In the genomic region with DNA sequence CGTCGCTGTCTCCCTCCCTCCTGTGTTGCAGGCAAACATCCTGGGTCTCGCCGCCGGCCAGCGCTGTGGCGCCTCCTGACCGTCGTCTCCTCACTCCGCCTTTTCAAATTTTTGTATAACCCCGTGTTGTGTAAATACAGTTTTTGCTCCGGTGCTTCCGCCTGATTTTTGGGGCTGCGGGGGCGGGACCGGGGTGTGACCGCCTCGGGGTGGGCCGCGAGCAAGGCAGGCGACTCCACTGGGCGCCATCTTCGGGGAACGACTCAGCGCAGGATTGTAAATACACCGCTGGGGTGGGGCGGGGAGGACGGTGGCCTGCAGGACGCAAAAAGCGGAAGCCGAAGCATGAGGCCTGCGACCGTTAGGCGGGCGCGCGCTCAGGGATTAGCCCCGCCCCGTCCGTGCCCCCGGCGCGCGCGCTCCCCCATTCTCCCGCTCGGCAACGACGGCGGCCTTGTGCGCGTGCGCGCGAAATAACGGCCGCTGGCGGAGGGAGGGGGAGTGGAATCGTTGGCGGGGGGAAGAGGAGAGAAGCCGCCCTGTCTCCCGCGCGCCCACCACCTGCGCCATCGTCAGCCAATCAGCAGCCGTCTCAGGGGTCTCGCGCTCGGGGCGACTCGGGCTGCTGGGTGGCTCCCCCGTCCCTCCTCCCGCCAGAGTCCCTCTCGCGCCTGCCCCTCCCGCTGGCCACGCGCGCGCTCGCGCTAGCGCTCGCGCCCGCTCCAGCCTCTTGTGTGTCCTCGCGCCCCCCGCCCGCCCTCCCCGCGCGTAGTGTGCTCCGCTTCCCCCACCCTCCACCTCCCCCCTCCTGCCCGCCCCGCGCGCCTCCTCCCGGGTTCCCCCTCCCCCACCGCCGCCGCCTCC, we compare ENCODE assay signal across 8 cellular contexts. TPM values are rescaled to one million over a fixed set of nuclear protein-coding genes. Genes with fewer than 3 reads are reported as not detected.
A peak's percentile ranks its signal among the peaks of the same experiment; 100 is the strongest.
DNase-seq lines count a peak whose midpoint lies in the region; ATAC-seq, FAIRE-seq and TF ChIP-seq lines count a peak whose summit lies in the region.

No MANE protein-coding gene starts in this region.

- H3K4me1 ChIP-seq in heart left ventricle = peaks cover 3 to 46% (median 42%) of the 10 kb centered on the region in 12 donors
- peaks cover 28 to 45% (median 34%) of the 10 kb centered on the region in 4 donors for H3K4me1 ChIP-seq in transverse colon

- no peaks in the 10 kb centered on the region for H3K9me3 ChIP-seq in heart left ventricle
- H3K9me3 ChIP-seq in transverse colon = no peaks in the 10 kb centered on the region

- TF ChIP-seq POLR2A in GM12892 (IDR thresholded peaks at IDR 0.05; ENCODE audit: low read depth, low read length) = peak; percentile 87
- peak in 1 of 2 donors; percentile 81 for TF ChIP-seq POLR2A in heart left ventricle (IDR thresholded peaks at IDR 0.05)
- peak; percentile 96 for TF ChIP-seq POLR2A in transverse colon (IDR thresholded peaks at IDR 0.05)

- peak; percentile 81 for TF ChIP-seq EP300 in transverse colon (IDR thresholded peaks at IDR 0.05; ENCODE audit: low read depth)

- no peaks in the 10 kb centered on the region for H3K27me3 Mint-ChIP-seq in T-cell

- peak overlapping the region; percentile 99 to 100 for H3K27ac Mint-ChIP-seq in T-cell

- H3K36me3 ChIP-seq in heart left ventricle (peaks cover 0 to 34% (median 18%) of the 10 kb centered on the region in 9 donors), transverse colon (no peaks in the 10 kb centered on the region)

- 0 to 1% (median 0%) methylated on average over 32 to 100 of the region's 103 CpGs for WGBS in heart left ventricle, 4 donors
- 0% methylated on average over 8 to 72 of the region's 103 CpGs for WGBS in transverse colon (ENCODE audit: low coverage in 1 of 2), 2 donors

- intact Hi-C loops in heart left ventricle (cut with DNase I) = loop anchor here in 4 of 10 donors (2.0 to 10.0 kb wide), 5 partner anchors 15 to 262 kb away; a partner anchor contains a TSS
- intact Hi-C loops in transverse colon (cut with DNase I; ENCODE audit: low total_unique reads) = no loop called here

- H3K4me3 ChIP-seq in heart left ventricle (peak overlapping the region; percentile 65 to 98 (median 83)), transverse colon (peak overlapping the region; percentile 54 to 88 (median 83))

- H3K27me3 ChIP-seq in heart left ventricle (no peaks in the 10 kb centered on the region), transverse colon (no peaks in the 10 kb centered on the region)

- H3K4me3 Mint-ChIP-seq in T-cell = peak overlapping the region; percentile 84 to 100 (median 96)

- CTCF ChIA-PET in T-cell (lab: Charles Lee) = interaction anchor here in 1 of 2 donors (0.7 to 2.4 kb wide), 5 partner anchors 10 to 104 kb away, joined by 3 to 16 read pairs (median 7); a partner anchor contains a TSS

- H3K36me3 Mint-ChIP-seq in T-cell = peaks cover 26% of the 10 kb centered on the region

- POLR2A ChIA-PET in T-cell (lab: Charles Lee) = no interaction called here

- no peaks in the 10 kb centered on the region for H3K9me3 Mint-ChIP-seq in T-cell

- peak; percentile 89 for DNase-seq in GM12892 (ENCODE audit: insufficient read length)
- peak; percentile 99 for DNase-seq in NCI-H1436 (lab: John Stamatoyannopoulos, UW)
- DNase-seq in T-cell = peak; percentile 96 to 99 (median 98)
- DNase-seq in amniotic epithelial cell (ENCODE audit: low read depth) = peak; percentile 94
- DNase-seq in heart left ventricle = peak; percentile 98 to 99 (median 98)
- DNase-seq in pons (ENCODE audit: low spot score) = peak; percentile 94
- peak; percentile 98 for DNase-seq in transverse colon

- H3K4me1 Mint-ChIP-seq in T-cell = peaks cover 43 to 44% (median 44%) of the 10 kb centered on the region in 3 donors

- FAIRE-seq in GM12892 (lab: Jason Lieb, UNC) = peak; percentile 97

- in situ Hi-C loops in transverse colon (cut with MboI; ENCODE audit: low pct_ligation_motif_present in 1 of 4, low pct_unique_long_range_greater_than_20kb in 1 of 4, low sequenced_read_pairs in 3 of 4) = no loop called here

- ATAC-seq in HG02798 (IDR thresholded peaks at IDR 0.05; ENCODE audit: poor library complexity, unreplicated experiment) = peak; percentile 69
- peak; percentile 64 to 71 (median 68) for ATAC-seq in T-cell (replicated peaks in 1 of 4)
- ATAC-seq in heart left ventricle = peak; percentile 84 to 89 (median 88)

- TF ChIP-seq CTCF in heart left ventricle (IDR thresholded peaks at IDR 0.05) (peak in 2 of 12 donors; percentile 16 to 24), transverse colon (IDR thresholded peaks at IDR 0.05) (peak in 1 of 5 experiments; percentile 28)

- H3K27ac ChIP-seq in heart left ventricle (peak overlapping the region; percentile 95 to 100 (median 99)), transverse colon (peak overlapping the region; percentile 93 to 98 (median 96))

RNA-seq across cellular contexts. Expression of a gene that starts 0.9 kb away (rescaled TPM):
- polyA plus RNA-seq in GM12892 (2012; ENCODE audit: missing spikeins) = 133 TPM
- 100 to 1,000 TPM; 240 to 326 (median 305) TPM for total RNA-seq in T-cell
- 100 to 1,000 TPM in 2 of 9 donors, 10 to 100 TPM in 7; 58.9 to 137 (median 74.0) TPM for total RNA-seq in heart left ventricle
- 100 to 1,000 TPM in 1 of 2 donors, 10 to 100 TPM in 1; 63.2 to 188 TPM for polyA plus RNA-seq in heart left ventricle
- total RNA-seq in transverse colon = 100 to 1,000 TPM; 170 to 292 (median 233) TPM

RNA-seq across cellular contexts. Expression of a gene that starts 6.5 kb away (rescaled TPM):
- polyA plus RNA-seq in GM12892 (2012; ENCODE audit: missing spikeins) = 0.98 TPM
- 1 to 10 TPM; 2.4 to 7.9 (median 4.4) TPM for total RNA-seq in T-cell
- total RNA-seq in heart left ventricle = 1 to 10 TPM in 5 of 9 donors, under 1 TPM in 3, not detected in 1; 0.38 to 1.8 (median 1.3) TPM
- polyA plus RNA-seq in heart left ventricle = 1 to 10 TPM in 1 of 2 donors, under 1 TPM in 1; 0.24 to 3.2 TPM
- total RNA-seq in transverse colon = 1 to 10 TPM in 3 of 4 donors, not detected in 1; 1.4 to 6.0 (median 1.9) TPM

RNA-seq across cellular contexts. Expression of a gene that starts 10.5 kb away (rescaled TPM):
- 8.8 TPM for polyA plus RNA-seq in GM12892 (2012; ENCODE audit: missing spikeins)
- total RNA-seq in T-cell = 10 to 100 TPM; 16.0 to 47.2 (median 40.6) TPM
- 10 to 100 TPM; 10.8 to 23.9 (median 12.6) TPM for total RNA-seq in heart left ventricle
- 10 to 100 TPM; 29.2 to 32.9 TPM for polyA plus RNA-seq in heart left ventricle
- 10 to 100 TPM; 28.8 to 47.5 (median 32.3) TPM for total RNA-seq in transverse colon

RNA-seq across cellular contexts. Expression of a gene that starts 14.8 kb away (rescaled TPM):
- 53.0 TPM for polyA plus RNA-seq in GM12892 (2012; ENCODE audit: missing spikeins)
- 100 to 1,000 TPM; 140 to 173 (median 158) TPM for total RNA-seq in T-cell
- 100 to 1,000 TPM in 1 of 9 donors, 10 to 100 TPM in 8; 33.1 to 140 (median 44.6) TPM for total RNA-seq in heart left ventricle
- polyA plus RNA-seq in heart left ventricle = 10 to 100 TPM; 32.9 to 50.6 TPM
- total RNA-seq in transverse colon = 100 to 1,000 TPM; 483 to 654 (median 553) TPM

RNA-seq across cellular contexts. Expression of a gene that starts 14.9 kb away (rescaled TPM):
- 43.2 TPM for polyA plus RNA-seq in GM12892 (2012; ENCODE audit: missing spikeins)
- 10 to 100 TPM; 84.1 to 95.2 (median 84.9) TPM for total RNA-seq in T-cell
- total RNA-seq in heart left ventricle = 10 to 100 TPM; 16.8 to 40.8 (median 32.2) TPM
- polyA plus RNA-seq in heart left ventricle = 10 to 100 TPM; 12.2 to 91.2 TPM
- total RNA-seq in transverse colon = 100 to 1,000 TPM in 1 of 4 donors, 10 to 100 TPM in 3; 37.6 to 159 (median 59.5) TPM

Comparison
In these comparisons a context has a peak if more than half of its experiments do, and no peak if none do; other contexts are left out.
1. Peak in every context shown above with its lines: DNase-seq, ATAC-seq, H3K4me3 ChIP-seq and H3K27ac ChIP-seq.